ENCODE assay signal across 8 cellular contexts in genomic region chr7:128940494-128941322, GRCh38. TPM values are rescaled to one million over a fixed set of nuclear protein-coding genes. Genes with fewer than 3 reads are reported as not detected.
A peak's percentile ranks its signal among the peaks of the same experiment; 100 is the strongest.
DNase-seq lines count a peak whose midpoint lies in the region; ATAC-seq and TF ChIP-seq lines count a peak whose summit lies in the region.

No MANE protein-coding gene starts in this region.

- H3K4me1 ChIP-seq in gastroesophageal sphincter (peaks cover 0 to 21% (median 10%) of the 10 kb centered on the region in 3 donors), stomach (peaks cover 17 to 29% (median 24%) of the 10 kb centered on the region in 4 donors)

- 59 to 85% methylated on average over 2 to 4 of the region's 20 CpGs for WGBS in gastroesophageal sphincter (ENCODE audit: low coverage in 1 of 2), 2 donors
- 69 to 78% (median 76%) methylated on average over 19 to 20 of the region's 20 CpGs for WGBS in stomach, 5 donors

- H3K27ac ChIP-seq in gastroesophageal sphincter = peak overlapping the region in 1 of 4 donors; percentile 47
- H3K27ac ChIP-seq in stomach = peak overlapping the region in 3 of 5 donors; percentile 26 to 75 (median 73)

- H3K9me3 ChIP-seq in gastroesophageal sphincter (no peaks in the 10 kb centered on the region), stomach (no peaks in the 10 kb centered on the region)

- intact Hi-C loops in stomach (cut with DNase I; ENCODE audit: low total_unique reads) = no loop called here

- no peak for DNase-seq in activated CD4-positive, CD25-positive, alpha-beta regulatory T cell (lab: John Stamatoyannopoulos, UW)
- DNase-seq in NB4 (ENCODE audit: low read depth) (peak; percentile 97), stomach (peak; percentile 63), COLO668 (lab: John Stamatoyannopoulos, UW; ENCODE audit: unreplicated experiment) (no peak), NCI-H446 (lab: John Stamatoyannopoulos, UW) (no peak)

- H3K4me3 ChIP-seq in NB4 (ENCODE audit: low read depth, low read length) (peak overlapping the region; percentile 37), gastroesophageal sphincter (peak overlapping the region in 1 of 2 donors; percentile 58), stomach (peak overlapping the region in 3 of 4 donors; percentile 9 to 90 (median 66))

- H3K36me3 ChIP-seq in gastroesophageal sphincter (no peaks in the 10 kb centered on the region), stomach (peaks cover 0 to 3% (median under 1%) of the 10 kb centered on the region in 4 donors)

- H3K27me3 ChIP-seq in gastroesophageal sphincter (peaks cover 56% of the 10 kb centered on the region), stomach (peaks cover 0 to 45% (median 0%) of the 10 kb centered on the region in 3 donors)

- TF ChIP-seq EP300 in gastroesophageal sphincter (IDR thresholded peaks at IDR 0.05) (no peak), stomach (IDR thresholded peaks at IDR 0.05) (no peak)

- peak; percentile 31 to 45 for ATAC-seq in activated CD4-positive, CD25-positive, alpha-beta regulatory T cell treated with anti-CD3 and anti-CD28 coated beads, Interleukin-2, amount 50 U/mL, for 24 hours
- ATAC-seq in HG02588 (IDR thresholded peaks at IDR 0.05; ENCODE audit: unreplicated experiment) (peak; percentile 47), gastroesophageal sphincter (peak; percentile 31)

- peak; percentile 47 for TF ChIP-seq POLR2A in NB4 (IDR thresholded peaks at IDR 0.05; ENCODE audit: extremely low read depth, insufficient read length)
- no peak for TF ChIP-seq POLR2A in gastroesophageal sphincter (IDR thresholded peaks at IDR 0.05)
- no peak for TF ChIP-seq POLR2A in stomach (IDR thresholded peaks at IDR 0.05)

- TF ChIP-seq CTCF in NB4 (IDR thresholded peaks at IDR 0.05; ENCODE audit: low read depth, low read length) (no peak), gastroesophageal sphincter (IDR thresholded peaks at IDR 0.05) (no peak), stomach (IDR thresholded peaks at IDR 0.05) (no peak)

RNA-seq across cellular contexts. Expression of gene IRF5, which starts 3.0 kb away (rescaled TPM):
- total RNA-seq in gastroesophageal sphincter (10 to 100 TPM in 1 of 4 donors, 1 to 10 TPM in 3; 6.6 to 10.1 (median 8.2) TPM), stomach (10 to 100 TPM in 1 of 5 donors, 1 to 10 TPM in 4; 2.2 to 13.8 (median 5.8) TPM)
- polyA plus RNA-seq in stomach = 1 to 10 TPM; 3.2 to 7.3 (median 3.4) TPM

RNA-seq across cellular contexts. Expression of gene KCP, which starts 30.2 kb away (rescaled TPM):
- total RNA-seq in gastroesophageal sphincter = under 1 TPM in 2 of 4 donors, not detected in 2; 0.31 to 0.67 TPM
- 1 to 10 TPM in 1 of 5 donors, under 1 TPM in 1, not detected in 3; 0.73 to 2.3 TPM for total RNA-seq in stomach
- 1 to 10 TPM in 1 of 3 donors, not detected in 2; 1.6 TPM for polyA plus RNA-seq in stomach

Comparison
In these comparisons a context has a peak if more than half of its experiments do, and no peak if none do; other contexts are left out.
1. DNase-seq: peak in NB4 (single experiment) and stomach (single experiment); none in activated CD4-positive, CD25-positive, alpha-beta regulatory T cell (0 of 4), COLO668 (single experiment) and NCI-H446 (0 of 2).
2. Peak in every context shown above with its lines, with median percentiles within 50 percentile points of each other: ATAC-seq.